Comparison of ENCODE assay signal across 2 cellular contexts in the genomic region with DNA sequence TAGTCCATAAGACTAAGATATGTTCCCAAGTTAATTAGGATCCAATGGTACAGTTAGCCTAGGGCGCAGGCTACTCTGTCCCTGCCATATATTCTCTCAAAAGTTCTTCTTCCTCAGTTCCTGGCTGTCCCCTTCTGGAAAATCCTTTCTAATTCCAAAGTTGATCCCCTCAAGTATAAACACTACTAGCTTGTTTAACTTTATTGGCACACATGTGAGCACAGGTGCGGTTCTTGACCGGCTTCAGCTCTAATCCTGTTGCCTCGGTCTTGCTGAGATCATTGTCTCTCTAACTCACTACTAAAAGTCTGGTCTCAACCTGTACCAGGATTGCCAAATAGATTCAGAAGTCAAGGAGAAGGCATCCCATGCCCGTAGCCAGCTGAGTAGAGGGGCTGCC.
TF ChIP-seq lines count a peak whose summit lies in the region.

No MANE protein-coding gene starts in this region.

TF ChIP-seq in HepG2, 621 proteins besides CTCF, POLR2A, EP300 and RAD21 (continued from another document):
- no peak for TF ChIP-seq CSRNP1 (CRISPR knock-in tag; IDR thresholded peaks at IDR 0.05)
- TF ChIP-seq, protein P1, sequence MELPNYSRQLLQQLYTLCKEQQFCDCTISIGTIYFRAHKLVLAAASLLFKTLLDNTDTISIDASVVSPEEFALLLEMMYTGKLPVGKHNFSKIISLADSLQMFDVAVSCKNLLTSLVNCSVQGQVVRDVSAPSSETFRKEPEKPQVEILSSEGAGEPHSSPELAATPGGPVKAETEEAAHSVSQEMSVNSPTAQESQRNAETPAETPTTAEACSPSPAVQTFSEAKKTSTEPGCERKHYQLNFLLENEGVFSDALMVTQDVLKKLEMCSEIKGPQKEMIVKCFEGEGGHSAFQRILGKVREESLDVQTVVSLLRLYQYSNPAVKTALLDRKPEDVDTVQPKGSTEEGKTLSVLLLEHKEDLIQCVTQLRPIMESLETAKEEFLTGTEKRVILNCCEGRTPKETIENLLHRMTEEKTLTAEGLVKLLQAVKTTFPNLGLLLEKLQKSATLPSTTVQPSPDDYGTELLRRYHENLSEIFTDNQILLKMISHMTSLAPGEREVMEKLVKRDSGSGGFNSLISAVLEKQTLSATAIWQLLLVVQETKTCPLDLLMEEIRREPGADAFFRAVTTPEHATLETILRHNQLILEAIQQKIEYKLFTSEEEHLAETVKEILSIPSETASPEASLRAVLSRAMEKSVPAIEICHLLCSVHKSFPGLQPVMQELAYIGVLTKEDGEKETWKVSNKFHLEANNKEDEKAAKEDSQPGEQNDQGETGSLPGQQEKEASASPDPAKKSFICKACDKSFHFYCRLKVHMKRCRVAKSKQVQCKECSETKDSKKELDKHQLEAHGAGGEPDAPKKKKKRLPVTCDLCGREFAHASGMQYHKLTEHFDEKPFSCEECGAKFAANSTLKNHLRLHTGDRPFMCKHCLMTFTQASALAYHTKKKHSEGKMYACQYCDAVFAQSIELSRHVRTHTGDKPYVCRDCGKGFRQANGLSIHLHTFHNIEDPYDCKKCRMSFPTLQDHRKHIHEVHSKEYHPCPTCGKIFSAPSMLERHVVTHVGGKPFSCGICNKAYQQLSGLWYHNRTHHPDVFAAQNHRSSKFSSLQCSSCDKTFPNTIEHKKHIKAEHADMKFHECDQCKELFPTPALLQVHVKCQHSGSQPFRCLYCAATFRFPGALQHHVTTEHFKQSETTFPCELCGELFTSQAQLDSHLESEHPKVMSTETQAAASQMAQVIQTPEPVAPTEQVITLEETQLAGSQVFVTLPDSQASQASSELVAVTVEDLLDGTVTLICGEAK (IDR thresholded peaks at IDR 0.05): no peak
- TF ChIP-seq, protein P1 (CRISPR knock-in tag; IDR thresholded peaks at IDR 0.05): peak; percentile 85
- TF ChIP-seq ZNF160 (CRISPR knock-in tag; IDR thresholded peaks at IDR 0.05): no peak
- no peak for TF ChIP-seq KMT2B (CRISPR knock-in tag; IDR thresholded peaks at IDR 0.05)
- TF ChIP-seq SP140L (CRISPR knock-in tag; IDR thresholded peaks at IDR 0.05; ENCODE audit: borderline replicate concordance): no peak

TF ChIP-seq in WTC11, 78 proteins besides CTCF, POLR2A, EP300 and RAD21 (continued from another document):
- TF ChIP-seq ZNF281 (CRISPR knock-in tag; IDR thresholded peaks at IDR 0.05): no peak
- no peak for TF ChIP-seq MYBL2 (CRISPR knock-in tag; IDR thresholded peaks at IDR 0.05)
- TF ChIP-seq, protein P2, sequence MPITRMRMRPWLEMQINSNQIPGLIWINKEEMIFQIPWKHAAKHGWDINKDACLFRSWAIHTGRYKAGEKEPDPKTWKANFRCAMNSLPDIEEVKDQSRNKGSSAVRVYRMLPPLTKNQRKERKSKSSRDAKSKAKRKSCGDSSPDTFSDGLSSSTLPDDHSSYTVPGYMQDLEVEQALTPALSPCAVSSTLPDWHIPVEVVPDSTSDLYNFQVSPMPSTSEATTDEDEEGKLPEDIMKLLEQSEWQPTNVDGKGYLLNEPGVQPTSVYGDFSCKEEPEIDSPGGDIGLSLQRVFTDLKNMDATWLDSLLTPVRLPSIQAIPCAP (CRISPR knock-in tag; IDR thresholded peaks at IDR 0.05): no peak
- no peak for TF ChIP-seq ZNF232 (CRISPR knock-in tag; IDR thresholded peaks at IDR 0.05)
- TF ChIP-seq, protein P3, sequence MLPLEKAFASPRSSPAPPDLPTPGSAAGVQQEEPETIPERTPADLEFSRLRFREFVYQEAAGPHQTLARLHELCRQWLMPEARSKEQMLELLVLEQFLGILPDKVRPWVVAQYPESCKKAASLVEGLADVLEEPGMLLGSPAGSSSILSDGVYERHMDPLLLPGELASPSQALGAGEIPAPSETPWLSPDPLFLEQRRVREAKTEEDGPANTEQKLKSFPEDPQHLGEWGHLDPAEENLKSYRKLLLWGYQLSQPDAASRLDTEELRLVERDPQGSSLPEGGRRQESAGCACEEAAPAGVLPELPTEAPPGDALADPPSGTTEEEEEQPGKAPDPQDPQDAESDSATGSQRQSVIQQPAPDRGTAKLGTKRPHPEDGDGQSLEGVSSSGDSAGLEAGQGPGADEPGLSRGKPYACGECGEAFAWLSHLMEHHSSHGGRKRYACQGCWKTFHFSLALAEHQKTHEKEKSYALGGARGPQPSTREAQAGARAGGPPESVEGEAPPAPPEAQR (CRISPR knock-in tag; IDR thresholded peaks at IDR 0.05): no peak
- TF ChIP-seq GTF2I (CRISPR knock-in tag; conservative IDR thresholded peaks at IDR 0.05): no peak
